28 cellular contexts compared by ENCODE assay signal in genomic region chr12:108127654-108128053, GRCh38. TPM values are rescaled to one million over a fixed set of nuclear protein-coding genes. Genes with fewer than 3 reads are reported as not detected.
DNase-seq lines count a peak whose midpoint lies in the region; ATAC-seq and TF ChIP-seq lines count a peak whose summit lies in the region.
"Had no signal": no experiment of that assay in that cellular context is flagged by ENCODE, and none has a peak within 500 bp of the region (broad histone marks: within the 10 kb centered on the region; RNA-seq: fewer than 3 reads in every experiment).

No MANE protein-coding gene starts in this region.

- no peaks in the 10 kb centered on the region for H3K36me3 ChIP-seq in esophagus muscularis mucosa
- no peaks in the 10 kb centered on the region for H3K36me3 ChIP-seq in uterus
- no peaks in the 10 kb centered on the region for H3K36me3 ChIP-seq in BE2C
- H3K36me3 ChIP-seq: SJCRH30 had no signal

- peak overlapping the region in 2 of 4 donors; percentile 10 to 27 for H3K4me3 ChIP-seq in esophagus muscularis mucosa
- H3K4me3 ChIP-seq in uterus = no peak overlapping the region
- no peak overlapping the region for H3K4me3 ChIP-seq in BE2C (ENCODE audit: low read depth, low read length)
- H3K4me3 ChIP-seq: PC-9, SJCRH30 had no signal

- H3K27me3 Mint-ChIP-seq in brain (peaks cover 31% of the 10 kb centered on the region), neural crest cell (ENCODE audit: low read depth) (peaks cover 79% of the 10 kb centered on the region)
- peaks cover 55% of the 10 kb centered on the region for H3K27me3 Mint-ChIP-seq in activated CD4-positive, alpha-beta memory T cell treated with anti-CD3 and anti-CD28 coated beads, Interleukin-2, amount 10 ng/mL, durations not matched to agents 7 days and 5 days

- H3K4me3 Mint-ChIP-seq in brain = peak overlapping the region in 3 of 5 experiments; percentile 64 to 75 (median 65)
- peak overlapping the region; percentile 66 for H3K4me3 Mint-ChIP-seq in neural crest cell
- H3K4me3 Mint-ChIP-seq in activated CD4-positive, alpha-beta memory T cell treated with anti-CD3 and anti-CD28 coated beads, Interleukin-2, amount 10 ng/mL, durations not matched to agents 7 days and 5 days = no peak overlapping the region

- no peak for TF ChIP-seq POLR2A in esophagus muscularis mucosa (IDR thresholded peaks at IDR 0.05; ENCODE audit: low read depth)
- TF ChIP-seq POLR2A in uterus (IDR thresholded peaks at IDR 0.05) = no peak

- H3K9me3 ChIP-seq in esophagus muscularis mucosa (peaks cover 0 to 3% (median 0%) of the 10 kb centered on the region in 4 donors), uterus (no peaks in the 10 kb centered on the region), BE2C (no peaks in the 10 kb centered on the region; the same call in 1 of the 2 replicates)
- H3K9me3 ChIP-seq: SJCRH30 had no signal

- H3K36me3 Mint-ChIP-seq in brain (no peaks in the 10 kb centered on the region), neural crest cell (ENCODE audit: low read depth) (no peaks in the 10 kb centered on the region)
- H3K36me3 Mint-ChIP-seq in activated CD4-positive, alpha-beta memory T cell treated with anti-CD3 and anti-CD28 coated beads, Interleukin-2, amount 10 ng/mL, durations not matched to agents 7 days and 5 days (ENCODE audit: low read depth) = no peaks in the 10 kb centered on the region
- H3K36me3 Mint-ChIP-seq: CD14-positive monocyte; CD8-positive, alpha-beta memory T cell had no signal

- TF ChIP-seq CTCF in brain (conservative IDR thresholded peaks at IDR 0.05) (no peak), esophagus muscularis mucosa (IDR thresholded peaks at IDR 0.05) (no peak), neural crest cell (conservative IDR thresholded peaks at IDR 0.05) (no peak), uterus (IDR thresholded peaks at IDR 0.05) (no peak), BE2C (IDR thresholded peaks at IDR 0.05; ENCODE audit: low read depth, low read length) (no peak)

- H3K27me3 ChIP-seq in esophagus muscularis mucosa (peaks cover 0 to 18% (median 2%) of the 10 kb centered on the region in 4 donors), uterus (no peaks in the 10 kb centered on the region), BE2C (no peaks in the 10 kb centered on the region; the same call in 1 of the 2 replicates)
- H3K27me3 ChIP-seq: SJCRH30 had no signal

- 17% methylated on average over 3 of the region's 3 CpGs for WGBS in esophagus muscularis mucosa

- TF ChIP-seq EP300 in esophagus muscularis mucosa (IDR thresholded peaks at IDR 0.05) = no peak

- CTCF ChIA-PET in activated CD4-positive, alpha-beta memory T cell treated with anti-CD3 and anti-CD28 coated beads, Interleukin-2, amount 10 ng/mL, durations not matched to agents 7 days and 5 days (lab: Charles Lee) = no interaction called here

- H3K4me1 ChIP-seq in esophagus muscularis mucosa (peaks cover 10 to 67% (median 61%) of the 10 kb centered on the region in 4 donors), uterus (no peaks in the 10 kb centered on the region), BE2C (no peaks in the 10 kb centered on the region)
- H3K4me1 ChIP-seq: SJCRH30 had no signal

- POLR2A ChIA-PET in activated CD4-positive, alpha-beta memory T cell treated with anti-CD3 and anti-CD28 coated beads, Interleukin-2, amount 10 ng/mL, durations not matched to agents 7 days and 5 days (lab: Charles Lee) = no interaction called here

- ATAC-seq in HG03139 (IDR thresholded peaks at IDR 0.05; ENCODE audit: unreplicated experiment) = no peak
- ATAC-seq: Right ventricle myocardium inferior had no signal

- H3K27ac ChIP-seq in esophagus muscularis mucosa (replicated peaks in 1 of 4) = peak overlapping the region; percentile 88 to 95 (median 92)
- H3K27ac ChIP-seq in uterus = peak overlapping the region; percentile 79 to 92
- H3K27ac ChIP-seq: PC-9, SJCRH30 had no signal

- no peak for DNase-seq in esophagus muscularis mucosa (ENCODE audit: extremely low spot score)
- no peak for DNase-seq in neural crest cell (ENCODE audit: low read depth, low spot score)
- DNase-seq in uterus = no peak
- DNase-seq in activated CD4-positive, alpha-beta memory T cell treated with anti-CD3 and anti-CD28 coated beads, Interleukin-2, amount 10 ng/mL, durations not matched to agents 7 days and 5 days = no peak
- no peak for DNase-seq in BE2C
- DNase-seq: Calu3; CD8-positive, alpha-beta memory T cell; DMS79 treated with DMSO at 0.1 percent for 48 hours; GF-D8; HCEC 1CT; Kasumi-1; NCI-H1105 treated with DMSO at 0.1 percent for 48 hours; NCI-H146; NCI-H1930; NCI-H2107; NCI-H524 treated with DMSO at 0.1 percent for 48 hours; NCI-H774; PC-9; SJCRH30 had no signal

- H3K27ac Mint-ChIP-seq in brain (peak overlapping the region in 1 of 5 experiments; percentile 55), neural crest cell (ENCODE audit: unreplicated experiment) (no peak overlapping the region)
- no peak overlapping the region for H3K27ac Mint-ChIP-seq in activated CD4-positive, alpha-beta memory T cell treated with anti-CD3 and anti-CD28 coated beads, Interleukin-2, amount 10 ng/mL, durations not matched to agents 7 days and 5 days
- H3K27ac Mint-ChIP-seq: B cell; CD8-positive, alpha-beta memory T cell had no signal

- H3K9me3 Mint-ChIP-seq in brain (peaks cover 0 to 10% (median 0%) of the 10 kb centered on the region in 5 experiments), neural crest cell (no peaks in the 10 kb centered on the region)
- H3K9me3 Mint-ChIP-seq in activated CD4-positive, alpha-beta memory T cell treated with anti-CD3 and anti-CD28 coated beads, Interleukin-2, amount 10 ng/mL, durations not matched to agents 7 days and 5 days = no peaks in the 10 kb centered on the region

- H3K4me1 Mint-ChIP-seq in brain (peaks cover 28% of the 10 kb centered on the region), neural crest cell (peaks cover 6% of the 10 kb centered on the region)
- peaks cover 2% of the 10 kb centered on the region for H3K4me1 Mint-ChIP-seq in activated CD4-positive, alpha-beta memory T cell treated with anti-CD3 and anti-CD28 coated beads, Interleukin-2, amount 10 ng/mL, durations not matched to agents 7 days and 5 days

- intact Hi-C loops in esophagus muscularis mucosa (cut with DNase I) (no loop called here), uterus (cut with DNase I; ENCODE audit: low total_unique reads) (no loop called here)

RNA-seq across cellular contexts. Expression of gene WSCD2, which starts 1.4 kb away (rescaled TPM):
- 3.4 TPM for polyA plus RNA-seq in brain (ENCODE audit: insufficient read depth, low read depth, low replicate concordance)
- total RNA-seq in esophagus muscularis mucosa (10 to 100 TPM; 24.7 to 47.9 (median 30.4) TPM), neural crest cell (0.73 and 1.4 TPM in 2 replicates), uterus (10 to 100 TPM in 2 of 4 donors, 1 to 10 TPM in 2; 3.3 to 65.3 (median 17.2) TPM)
- total RNA-seq in activated CD4-positive, alpha-beta memory T cell treated with anti-CD3 and anti-CD28 coated beads, Interleukin-2, amount 10 ng/mL, durations not matched to agents 7 days and 5 days = not detected
- 1.7 TPM for polyA plus RNA-seq in BE2C (2012; ENCODE audit: insufficient read depth, insufficient read length, low read depth)
- total RNA-seq: A673; Calu3; CD8-positive, alpha-beta memory T cell; HT-29; M059J; PC-9; RPMI7951; SJCRH30 had no signal
- polyA plus RNA-seq: CD14-positive monocyte had no signal
